In genomic region chr4:53150631-53151488, GRCh38 we compare ENCODE assay signal across 21 cellular contexts.
DNase-seq lines count a peak whose midpoint lies in the region; ATAC-seq, FAIRE-seq and TF ChIP-seq lines count a peak whose summit lies in the region.
"Had no signal": no experiment of that assay in that cellular context is flagged by ENCODE, and none has a peak within 500 bp of the region (broad histone marks: within the 10 kb centered on the region; RNA-seq: fewer than 3 reads in every experiment).

No MANE protein-coding gene starts in this region.

- BruUV-seq in IMR-90 (replicated peaks; lab: Mats Ljungman, UMichigan) = no TSS peak

- no peak overlapping the region for H3K9ac ChIP-seq in IMR-90 (ENCODE audit: low read depth, low read length)

- H4K5ac ChIP-seq in IMR-90 (ENCODE audit: low read depth, low read length) = no peak overlapping the region

- ATAC-seq in IMR-90 (ENCODE audit: low read depth) (peak; percentile 73), mucosa of descending colon (peak; percentile 30)
- ATAC-seq: activated T-cell treated with anti-CD3 and anti-CD28 coated beads, Interleukin-2, amount 50 U/mL, for 72 hours; left ventricle myocardium superior; psoas muscle had no signal

- peaks cover 5% of the 10 kb centered on the region for H3K4me1 ChIP-seq in IMR-90 (ENCODE audit: control insufficient read depth, insufficient read depth, low read length)
- peaks cover 4% of the 10 kb centered on the region for H3K4me1 ChIP-seq in mucosa of descending colon (ENCODE audit: low read depth)
- H3K4me1 ChIP-seq: psoas muscle had no signal

- no peak overlapping the region for H2BK120ac ChIP-seq in IMR-90 (ENCODE audit: low read depth, low read length)

- H3K4me2 ChIP-seq in IMR-90 (ENCODE audit: low read depth, low read length) = peak overlapping the region; percentile 28; the same call in 1 of the 2 replicates

- H2BK20ac ChIP-seq in IMR-90 (ENCODE audit: low read depth, low read length) = no peak overlapping the region

- TF ChIP-seq RAD21 in IMR-90 (IDR thresholded peaks at IDR 0.05; ENCODE audit: low read length) = no peak

- H3K14ac ChIP-seq in IMR-90 (replicated peaks; ENCODE audit: low read depth, low read length) = 0 out of 2 replicates have a peak overlapping the region, but pooled peaks have one; percentile 24

- dilution Hi-C loops in IMR-90 (cut with HindIII; ENCODE audit: low sequenced_read_pairs, unreplicated experiment) = no loop called here

- H3K23ac ChIP-seq in IMR-90 (ENCODE audit: low read depth, low read length) = no peak overlapping the region

- H3K36me3 ChIP-seq in IMR-90 (ENCODE audit: control insufficient read depth, insufficient read depth, low read length) (no peaks in the 10 kb centered on the region), brain microvascular endothelial cell (replicated peaks) (no peaks in the 10 kb centered on the region), mucosa of descending colon (ENCODE audit: low read depth) (no peaks in the 10 kb centered on the region)
- H3K36me3 ChIP-seq: upper lobe of left lung had no signal

- H4K20me1 ChIP-seq in IMR-90 (ENCODE audit: insufficient read depth, low read length) = no peaks in the 10 kb centered on the region

- H3K27ac ChIP-seq in IMR-90 (ENCODE audit: insufficient read depth, low read length) (no peak overlapping the region), brain microvascular endothelial cell (no peak overlapping the region)
- H3K27ac ChIP-seq: psoas muscle, RWPE1, upper lobe of left lung had no signal

- no peak overlapping the region for H2AK5ac ChIP-seq in IMR-90 (ENCODE audit: low read depth, low read length)

- H4K8ac ChIP-seq in IMR-90 (ENCODE audit: low read depth in 2 of 2, low read length in 2 of 2) = no peak overlapping the region

- no peak overlapping the region for H3K56ac ChIP-seq in IMR-90 (ENCODE audit: extremely low read depth, insufficient read depth, low read length)

- DNase-seq in IMR-90 = peak; percentile 36
- peak; percentile 40 for DNase-seq in NOMO-1 treated with dmso at 0.1 percent for 144 hours (lab: John Stamatoyannopoulos, UW; ENCODE audit: unreplicated experiment)
- DNase-seq in brain microvascular endothelial cell = peak; percentile 7
- no peak for DNase-seq in mucosa of descending colon
- no peak for DNase-seq in lower leg skin (ENCODE audit: low spot score in 2 of 2)
- no peak for DNase-seq in GM12891 (ENCODE audit: insufficient read length, low spot score)
- DNase-seq in NCI-H748 (lab: John Stamatoyannopoulos, UW; ENCODE audit: unreplicated experiment) = no peak
- DNase-seq in COLO668 (lab: John Stamatoyannopoulos, UW; ENCODE audit: unreplicated experiment) = no peak
- DNase-seq: activated naive CD4-positive, alpha-beta T cell treated with anti-CD3 and anti-CD28 coated beads, Interleukin-2, amount 50 U/mL, for 16 hours; activated T-cell treated with anti-CD3 and anti-CD28 coated beads, Interleukin-2, amount 50 U/mL, for 72 hours; CD4-positive, alpha-beta memory T cell; endodermal cell; head of caudate nucleus; left ventricle myocardium superior; NCI-H1048; NCI-H187 treated with DMSO at 0.1 percent for 48 hours; psoas muscle; stimulated activated CD4-positive, alpha-beta T cell treated with anti-CD3 and anti-CD28 coated beads, Interleukin-2, amount 100 ng/mL, for 24 hours; T1000; upper lobe of left lung had no signal

- TF ChIP-seq POLR2A in IMR-90 (IDR thresholded peaks at IDR 0.05; ENCODE audit: low read depth, low read length) = no peak
- no peak for TF ChIP-seq POLR2A in lower leg skin (IDR thresholded peaks at IDR 0.05)
- TF ChIP-seq POLR2A in GM12891 (IDR thresholded peaks at IDR 0.05; ENCODE audit: low read depth, low read length) = no peak

- no peak overlapping the region for H3K4ac ChIP-seq in IMR-90 (ENCODE audit: low read depth, low read length)

- H3K27me3 ChIP-seq in IMR-90 (ENCODE audit: control insufficient read depth, insufficient read depth, low read length) = no peaks in the 10 kb centered on the region
- no peaks in the 10 kb centered on the region for H3K27me3 ChIP-seq in brain microvascular endothelial cell (replicated peaks)
- H3K27me3 ChIP-seq: upper lobe of left lung had no signal

- WGBS in IMR-90 (ENCODE audit: extremely low coverage in 2 of 2, insufficient read length in 1 of 2), 2 experiments = 20% methylated on average over 1 of the region's 4 CpGs; no CpG with 5 or more reads in 1 of the 2 experiments
- 85 to 88% methylated on average over 4 of the region's 4 CpGs for whole genome bisulfite sequencing in lower leg skin, 2 donors

- H3K9me3 ChIP-seq in IMR-90 (ENCODE audit: control insufficient read depth, insufficient read depth, low read length) = no peaks in the 10 kb centered on the region
- H3K9me3 ChIP-seq in mucosa of descending colon = no peaks in the 10 kb centered on the region
- H3K9me3 ChIP-seq: psoas muscle, upper lobe of left lung had no signal

- H2AFZ ChIP-seq in IMR-90 (replicated peaks; ENCODE audit: low read length, poor library complexity) = no peak overlapping the region

- POLR2A ChIA-PET in IMR-90 (lab: Charles Lee; ENCODE audit: unreplicated experiment) = no interaction called here

- no peak for TF ChIP-seq CTCF in IMR-90 (conservative IDR thresholded peaks at IDR 0.05; ENCODE audit: low read depth, low read length)
- TF ChIP-seq CTCF in brain microvascular endothelial cell (IDR thresholded peaks at IDR 0.05; ENCODE audit: low read depth, low read length, missing control alignments) = no peak
- TF ChIP-seq CTCF in mucosa of descending colon (IDR thresholded peaks at IDR 0.05) = no peak
- TF ChIP-seq CTCF in lower leg skin (IDR thresholded peaks at IDR 0.05) = no peak

- no peak overlapping the region for H2AK9ac ChIP-seq in IMR-90 (replicated peaks; ENCODE audit: low read depth, low read length, poor library complexity)

- in situ Hi-C loops in IMR-90 (cut with MboI; ENCODE audit: low sequenced_read_pairs) (no loop called here), brain microvascular endothelial cell (cut with HindIII; ENCODE audit: low pct_ligation_motif_present, low sequenced_read_pairs) (no loop called here)

- H2BK5ac ChIP-seq in IMR-90 (ENCODE audit: low read depth, low read length, poor library complexity, severe bottlenecking) = peak overlapping the region; percentile 3

- intact Hi-C loops in IMR-90 (cut with micrococcal nuclease) (no loop called here), mucosa of descending colon (cut with DNase I, micrococcal nuclease) (no loop called here), lower leg skin (cut with DNase I; ENCODE audit: low total_unique reads) (no loop called here)

- peaks cover 8% of the 10 kb centered on the region for H3K9me1 ChIP-seq in IMR-90 (ENCODE audit: insufficient read depth, low read length)

- H3K79me1 ChIP-seq in IMR-90 (ENCODE audit: low read depth in 1 of 2, low read length in 2 of 2) = peaks cover 0 to 6% of the 10 kb centered on the region in 2 experiments; a peak in 2 of 4 replicates

- no peak for FAIRE-seq in GM12891 (lab: Jason Lieb, UNC)

- no peak overlapping the region for H2BK15ac ChIP-seq in IMR-90 (ENCODE audit: low read depth, low read length)

- no peak overlapping the region for H4K91ac ChIP-seq in IMR-90 (ENCODE audit: insufficient read depth, low read depth, low read length)

- no peak overlapping the region for H3K18ac ChIP-seq in IMR-90 (ENCODE audit: low read depth, low read length)

- CTCF ChIA-PET in IMR-90 (lab: Yijun Ruan, JAX) = interaction anchor here (1.9 kb wide), 1 partner anchor 19 kb away, joined by 6 read pairs; no protein-coding TSS in a partner anchor

- H3K4me3 ChIP-seq in IMR-90 (ENCODE audit: insufficient read depth, low read depth, low read length) (no peak overlapping the region), brain microvascular endothelial cell (ENCODE audit: low read depth, low read length) (no peak overlapping the region), mucosa of descending colon (no peak overlapping the region), lower leg skin (ENCODE audit: low read depth, poor library complexity, severe bottlenecking) (no peak overlapping the region)
- H3K4me3 ChIP-seq: psoas muscle, upper lobe of left lung had no signal

TF ChIP-seq in IMR-90, 13 proteins besides CTCF, POLR2A, EP300 and RAD21:
- no peak for TF ChIP-seq RFX5 (IDR thresholded peaks at IDR 0.05; ENCODE audit: low read depth, low read length)
- 0 out of 2 replicates have a peak, but pooled peaks have one; percentile 22 for TF ChIP-seq CEBPB (IDR thresholded peaks at IDR 0.05; ENCODE audit: low read depth, low read length)
- no peak for TF ChIP-seq MXI1 (IDR thresholded peaks at IDR 0.05; ENCODE audit: borderline replicate concordance, low read depth, low read length)
- TF ChIP-seq MAFK (IDR thresholded peaks at IDR 0.05; ENCODE audit: low read depth, low read length) = no peak

TF ChIP-seq in GM12891, 5 proteins besides CTCF, POLR2A, EP300 and RAD21:
- TF ChIP-seq PAX5 (IDR thresholded peaks at IDR 0.05; ENCODE audit: insufficient read depth, low read length, severe bottlenecking) = no peak
- TF ChIP-seq SPI1 (IDR thresholded peaks at IDR 0.05; ENCODE audit: low read depth, low read length) = no peak
- no peak for TF ChIP-seq TAF1 (IDR thresholded peaks at IDR 0.05; ENCODE audit: low read depth, low read length)
- no peak for TF ChIP-seq POLR2AphosphoS5 (IDR thresholded peaks at IDR 0.05; ENCODE audit: low read depth, low read length)
- no peak for TF ChIP-seq POU2F2 (IDR thresholded peaks at IDR 0.05; ENCODE audit: low read depth, low read length)

Comparison
In these comparisons a context has a peak if more than half of its experiments do, and no peak if none do; other contexts are left out.
1. DNase-seq: peak in IMR-90 (single experiment), NOMO-1 treated with dmso at 0.1 percent for 144 hours (single experiment) and brain microvascular endothelial cell (single experiment); none in mucosa of descending colon (0 of 3), lower leg skin (0 of 2), GM12891 (single experiment), NCI-H748 (single experiment) and COLO668 (single experiment).